18 cellular contexts compared by ENCODE assay signal in the genomic region with DNA sequence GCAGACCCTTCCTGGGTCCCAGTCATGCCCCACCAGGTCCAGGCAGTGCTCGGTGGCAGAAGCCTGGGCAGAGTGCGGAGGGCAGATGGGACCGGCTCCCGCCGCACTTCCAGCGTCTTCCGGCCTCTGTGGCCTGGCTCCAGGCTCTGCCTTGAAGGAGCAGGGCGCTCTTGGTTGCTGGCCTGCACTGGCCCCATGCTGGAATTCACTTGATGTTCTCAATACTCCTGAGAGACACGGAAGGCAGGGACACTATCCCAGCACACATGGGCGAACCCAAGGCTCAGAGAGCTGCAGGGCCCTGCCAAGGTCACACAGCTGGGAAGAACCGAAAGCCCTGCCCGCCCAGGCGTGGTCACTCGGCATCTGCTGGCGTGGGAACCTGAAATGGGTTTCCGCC.
DNase-seq lines count a peak whose midpoint lies in the region; ATAC-seq, FAIRE-seq and TF ChIP-seq lines count a peak whose summit lies in the region.
"Had no signal": no experiment of that assay in that cellular context is flagged by ENCODE, and none has a peak within 500 bp of the region (broad histone marks: within the 10 kb centered on the region; RNA-seq: fewer than 3 reads in every experiment).

No MANE protein-coding gene starts in this region.

- intact Hi-C loops in HepG2 (cut with micrococcal nuclease; ENCODE audit: unreplicated experiment) (no loop called here), posterior vena cava (cut with DNase I) (no loop called here)

- CTCF ChIA-PET in HepG2 (lab: Yijun Ruan, JAX; ENCODE audit: low intra/inter-chr PET ratio, low total read pairs), result no interaction called here

- peak; percentile 35 for DNase-seq in RPMI7951 (ENCODE audit: low read depth)
- DNase-seq in HepG2 (ENCODE audit: low spot score), result no peak
- DNase-seq in posterior vena cava (ENCODE audit: low spot score), result peak; percentile 60
- no peak for DNase-seq in iPS-NIHi7 (ENCODE audit: extremely low spot score)
- no peak for DNase-seq in globus pallidus (ENCODE audit: low spot score)
- DNase-seq in NCI-H748 treated with DMSO at 0.1 percent for 48 hours (lab: John Stamatoyannopoulos, UW), result no peak
- DNase-seq: CD8-positive, alpha-beta T cell; DMS153; GDM1; GOT3; MG63; NCI-H1092 treated with DMSO at 0.1 percent for 48 hours; NCI-H1436 treated with DMSO at 0.1 percent for 48 hours; NCI-H1930; NCI-H510A had no signal

- H3K4me2 ChIP-seq in BLaER1 treated with 17β-estradiol and CSF1 and Interleukin-3, amounts not matched to agents 10 nM and 100 nM, result peak overlapping the region; percentile 6 to 73 (median 53); a peak in 17 of 22 replicates
- H3K4me2 ChIP-seq in HepG2 (ENCODE audit: low read depth, low read length), result no peak overlapping the region

- peak; percentile 10 for ATAC-seq in HepG2
- ATAC-seq: CD8-positive, alpha-beta T cell; K562 had no signal

- no peaks in the 10 kb centered on the region for H3K79me2 ChIP-seq in HepG2 (ENCODE audit: insufficient read depth, low read length)

- POLR2A ChIA-PET in HepG2 (lab: Yijun Ruan, JAX), result no interaction called here

- H3K27me3 ChIP-seq in BLaER1 treated with 17β-estradiol and CSF1 and Interleukin-3, amounts not matched to agents 10 nM and 100 nM, result peaks cover 0 to 42% (median 7%) of the 10 kb centered on the region in 11 experiments; a peak in 10 of 22 replicates
- H3K27me3 ChIP-seq in HepG2 (ENCODE audit: control insufficient read depth in 1 of 2, insufficient read depth in 2 of 2, low read length in 2 of 2), result peaks cover 11 to 47% of the 10 kb centered on the region in 2 experiments
- H3K27me3 ChIP-seq: MG63, SJSA1 had no signal

- 69% methylated on average over 16 of the region's 16 CpGs for WGBS in HepG2 (ENCODE audit: low lambda C conversion rate)

- peaks cover 45 to 60% (median 56%) of the 10 kb centered on the region in 10 experiments for H3K4me1 ChIP-seq in BLaER1 treated with 17β-estradiol and CSF1 and Interleukin-3, amounts not matched to agents 10 nM and 100 nM
- H3K4me1 ChIP-seq in HepG2 (ENCODE audit: insufficient read depth, low read length), result peaks cover 17% of the 10 kb centered on the region

- TF ChIP-seq RAD21 in HepG2 (CRISPR knock-in tag; IDR thresholded peaks at IDR 0.05), result no peak

- H2AFZ ChIP-seq in HepG2 (ENCODE audit: low read length), result no peak overlapping the region

- H3K27ac ChIP-seq in BLaER1 treated with 17β-estradiol and CSF1 and Interleukin-3, amounts not matched to agents 10 nM and 100 nM, result no peak overlapping the region
- H3K27ac ChIP-seq in HepG2 (ENCODE audit: extremely low read length, insufficient read depth, low read length), result no peak overlapping the region

- peaks cover 0 to 30% (median 0%) of the 10 kb centered on the region in 11 experiments; a peak in 5 of 22 replicates for H4K20me1 ChIP-seq in BLaER1 treated with 17β-estradiol and CSF1 and Interleukin-3, amounts not matched to agents 10 nM and 100 nM
- H4K20me1 ChIP-seq in HepG2 (ENCODE audit: insufficient read depth, low read length), result no peaks in the 10 kb centered on the region; the same call in 1 of the 2 replicates

- no peak for TF ChIP-seq POLR2A in HepG2 (IDR thresholded peaks at IDR 0.05; ENCODE audit: insufficient read depth in 1 of 2, low read depth in 2 of 2, low read length in 2 of 2)

- H3K9ac ChIP-seq in BLaER1 treated with 17β-estradiol and CSF1 and Interleukin-3, amounts not matched to agents 10 nM and 100 nM, result no peak overlapping the region
- H3K9ac ChIP-seq in HepG2 (ENCODE audit: insufficient read depth, low read depth, low read length), result no peak overlapping the region

- H3K36me3 ChIP-seq in BLaER1 treated with 17β-estradiol and CSF1 and Interleukin-3, amounts not matched to agents 10 nM and 100 nM, result no peaks in the 10 kb centered on the region
- H3K36me3 ChIP-seq in HepG2 (replicated peaks in 1 of 2; ENCODE audit: control insufficient read depth in 1 of 2, insufficient read depth in 2 of 2, low read length in 2 of 2), result no peaks in the 10 kb centered on the region
- H3K36me3 ChIP-seq: MG63, SJSA1 had no signal

- no peak overlapping the region for H3K4me3 ChIP-seq in BLaER1 treated with 17β-estradiol and CSF1 and Interleukin-3, amounts not matched to agents 10 nM and 100 nM
- no peak overlapping the region for H3K4me3 ChIP-seq in HepG2 (replicated peaks in 1 of 3; ENCODE audit: insufficient read depth in 1 of 3, low read depth in 2 of 3, low read length in 3 of 3)
- H3K4me3 ChIP-seq: K562, MG63, SJSA1 had no signal

- BruUV-seq in HepG2 (replicated peaks; lab: Mats Ljungman, UMichigan), result no TSS peak

- no peak for TF ChIP-seq CTCF in HepG2 (CRISPR knock-in tag; IDR thresholded peaks at IDR 0.05)

- no peak for FAIRE-seq in HepG2 (lab: Jason Lieb, UNC)
- FAIRE-seq: K562 had no signal

- TF ChIP-seq EP300 in HepG2 (IDR thresholded peaks at IDR 0.05; ENCODE audit: low read depth in 2 of 2, low read length in 2 of 2), result no peak
- no peak for TF ChIP-seq EP300 in HepG2 (CRISPR knock-in tag; IDR thresholded peaks at IDR 0.05; ENCODE audit: borderline replicate concordance)

- H3K9me3 ChIP-seq in BLaER1 treated with 17β-estradiol and CSF1 and Interleukin-3, amounts not matched to agents 10 nM and 100 nM (replicated peaks in 1 of 11), result no peaks in the 10 kb centered on the region; a peak in 1 of 22 replicates
- H3K9me3 ChIP-seq in HepG2 (ENCODE audit: low read length), result no peaks in the 10 kb centered on the region
- H3K9me3 ChIP-seq: MG63, SJSA1 had no signal

- in situ Hi-C loops in HepG2 (cut with HindIII; ENCODE audit: extremely low pct_ligation_motif_present, low pct_unique_long_range_greater_than_20kb), result no loop called here

TF ChIP-seq in HepG2, 621 proteins besides CTCF, POLR2A, EP300 and RAD21:
- no peak for TF ChIP-seq PITX1 (CRISPR knock-in tag; IDR thresholded peaks at IDR 0.05)
- no peak for TF ChIP-seq HMG20A (CRISPR knock-in tag; IDR thresholded peaks at IDR 0.05; ENCODE audit: borderline replicate concordance)
- TF ChIP-seq ZNF768 (CRISPR knock-in tag; IDR thresholded peaks at IDR 0.05), result peak; percentile 98

Comparison
In these comparisons a context has a peak if more than half of its experiments do, and no peak if none do; other contexts are left out.
1. DNase-seq: peak in RPMI7951 (single experiment) and posterior vena cava (single experiment); none in HepG2 (single experiment), iPS-NIHi7 (single experiment), globus pallidus (single experiment) and NCI-H748 treated with DMSO at 0.1 percent for 48 hours (single experiment).